ENCODE assay signal across 19 cellular contexts in genomic region chr10:131860806-131861440, GRCh38. TPM values are rescaled to one million over a fixed set of nuclear protein-coding genes. Genes with fewer than 3 reads are reported as not detected.
DNase-seq lines count a peak whose midpoint lies in the region; ATAC-seq and TF ChIP-seq lines count a peak whose summit lies in the region.
"Had no signal": no experiment of that assay in that cellular context is flagged by ENCODE, and none has a peak within 500 bp of the region (broad histone marks: within the 10 kb centered on the region; RNA-seq: fewer than 3 reads in every experiment).

No MANE protein-coding gene starts in this region.

- peak; percentile 5 for DNase-seq in natural killer cell treated with Interleukin-12 subunit alpha and Interleukin-12 subunit beta and Interleukin-15 and Interleukin-18, amount 100 ng/mL, for 72 hours (ENCODE audit: low spot score)
- no peak for DNase-seq in natural killer cell
- peak in 2 of 3 donors; percentile 15 to 35 for DNase-seq in Peyer's patch
- peak; percentile 30 for DNase-seq in left lobe of liver (ENCODE audit: low spot score)
- no peak for DNase-seq in SHP77 treated with DMSO at 0.1 percent for 48 hours (lab: John Stamatoyannopoulos, UW)
- no peak for DNase-seq in activated CD8-positive, alpha-beta T cell treated with anti-CD3 and anti-CD28 coated beads for 36 hours
- DNase-seq in Kasumi-1 (lab: John Stamatoyannopoulos, UW): no peak
- DNase-seq: activated CD4-positive, alpha-beta T cell treated with anti-CD3 and anti-CD28 coated beads, Interleukin-2, amount 50 U/mL, for 4 hours; amniotic stem cell; MG63; NCI-H1694; SK-N-SH had no signal

- H3K27me3 Mint-ChIP-seq in natural killer cell treated with Interleukin-12 subunit alpha and Interleukin-12 subunit beta and Interleukin-15 and Interleukin-18, amount 100 ng/mL, for 72 hours: peaks cover 18 to 26% of the 10 kb centered on the region in 2 donors
- H3K27me3 Mint-ChIP-seq in natural killer cell (ENCODE audit: low read depth in 2 of 2): peaks cover 11 to 31% of the 10 kb centered on the region in 2 donors
- H3K27me3 Mint-ChIP-seq in activated CD8-positive, alpha-beta T cell treated with anti-CD3 and anti-CD28 coated beads for 36 hours: peaks cover 6% of the 10 kb centered on the region

- no peaks in the 10 kb centered on the region for H3K9me3 ChIP-seq in Peyer's patch
- H3K9me3 ChIP-seq: breast epithelium, MG63, SK-N-SH, vagina had no signal

- CTCF ChIA-PET in activated CD8-positive, alpha-beta T cell treated with anti-CD3 and anti-CD28 coated beads for 36 hours (lab: Charles Lee): interaction anchor here (1.0 to 1.5 kb wide), 3 partner anchors 9 to 407 kb away, joined by 3 to 4 read pairs (median 3); no protein-coding TSS in a partner anchor

- no peaks in the 10 kb centered on the region for H3K27me3 ChIP-seq in Peyer's patch
- H3K27me3 ChIP-seq: vagina had no signal

- intact Hi-C loops in natural killer cell (cut with micrococcal nuclease): no loop called here
- intact Hi-C loops in activated CD8-positive, alpha-beta T cell treated with anti-CD3 and anti-CD28 coated beads for 36 hours (cut with micrococcal nuclease): no loop called here

- H3K4me3 ChIP-seq in Peyer's patch: no peak overlapping the region
- H3K4me3 ChIP-seq: breast epithelium, coronary artery, MG63, vagina had no signal

- TF ChIP-seq POLR2A in Peyer's patch (IDR thresholded peaks at IDR 0.05): no peak

- no peak overlapping the region for H3K4me3 Mint-ChIP-seq in natural killer cell treated with Interleukin-12 subunit alpha and Interleukin-12 subunit beta and Interleukin-15 and Interleukin-18, amount 100 ng/mL, for 72 hours
- no peak overlapping the region for H3K4me3 Mint-ChIP-seq in natural killer cell
- H3K4me3 Mint-ChIP-seq in activated CD8-positive, alpha-beta T cell treated with anti-CD3 and anti-CD28 coated beads for 36 hours: no peak overlapping the region
- H3K4me3 Mint-ChIP-seq: IgD-negative memory B cell; T-helper 2 cell treated with Interferon-gamma antibody and Interleukin-4, amounts not matched to agents 5 μg/mL and 100 μg/mL, for 36 hours had no signal

- H3K9me3 Mint-ChIP-seq in natural killer cell treated with Interleukin-12 subunit alpha and Interleukin-12 subunit beta and Interleukin-15 and Interleukin-18, amount 100 ng/mL, for 72 hours: no peaks in the 10 kb centered on the region
- H3K9me3 Mint-ChIP-seq in natural killer cell: no peaks in the 10 kb centered on the region
- H3K9me3 Mint-ChIP-seq in activated CD8-positive, alpha-beta T cell treated with anti-CD3 and anti-CD28 coated beads for 36 hours: no peaks in the 10 kb centered on the region
- H3K9me3 Mint-ChIP-seq: IgD-negative memory B cell; T-helper 2 cell treated with Interferon-gamma antibody and Interleukin-4, amounts not matched to agents 5 μg/mL and 100 μg/mL, for 36 hours had no signal

- no peak overlapping the region for H3K27ac ChIP-seq in Peyer's patch
- H3K27ac ChIP-seq: breast epithelium, coronary artery, RWPE1, vagina had no signal

- no peak for TF ChIP-seq CTCF in natural killer cell (IDR thresholded peaks at IDR 0.05)
- TF ChIP-seq CTCF in Peyer's patch (IDR thresholded peaks at IDR 0.05): no peak
- TF ChIP-seq CTCF in activated CD8-positive, alpha-beta T cell treated with anti-CD3 and anti-CD28 coated beads for 36 hours (IDR thresholded peaks at IDR 0.05): no peak

- POLR2A ChIA-PET in activated CD8-positive, alpha-beta T cell treated with anti-CD3 and anti-CD28 coated beads for 36 hours (lab: Charles Lee): no interaction called here

- H3K36me3 ChIP-seq in Peyer's patch: no peaks in the 10 kb centered on the region
- H3K36me3 ChIP-seq: breast epithelium, MG63, vagina had no signal

- no peak overlapping the region for H3K27ac Mint-ChIP-seq in natural killer cell treated with Interleukin-12 subunit alpha and Interleukin-12 subunit beta and Interleukin-15 and Interleukin-18, amount 100 ng/mL, for 72 hours
- H3K27ac Mint-ChIP-seq in natural killer cell: no peak overlapping the region
- no peak overlapping the region for H3K27ac Mint-ChIP-seq in activated CD8-positive, alpha-beta T cell treated with anti-CD3 and anti-CD28 coated beads for 36 hours
- H3K27ac Mint-ChIP-seq: IgD-negative memory B cell; T-helper 2 cell treated with Interferon-gamma antibody and Interleukin-4, amounts not matched to agents 5 μg/mL and 100 μg/mL, for 36 hours had no signal

- no peaks in the 10 kb centered on the region for H3K4me1 Mint-ChIP-seq in natural killer cell treated with Interleukin-12 subunit alpha and Interleukin-12 subunit beta and Interleukin-15 and Interleukin-18, amount 100 ng/mL, for 72 hours (ENCODE audit: low read depth in 2 of 2)
- no peaks in the 10 kb centered on the region for H3K4me1 Mint-ChIP-seq in natural killer cell
- no peaks in the 10 kb centered on the region for H3K4me1 Mint-ChIP-seq in activated CD8-positive, alpha-beta T cell treated with anti-CD3 and anti-CD28 coated beads for 36 hours (ENCODE audit: low read depth)
- H3K4me1 Mint-ChIP-seq: IgD-negative memory B cell had no signal

- H3K36me3 Mint-ChIP-seq in natural killer cell treated with Interleukin-12 subunit alpha and Interleukin-12 subunit beta and Interleukin-15 and Interleukin-18, amount 100 ng/mL, for 72 hours: no peaks in the 10 kb centered on the region
- H3K36me3 Mint-ChIP-seq in natural killer cell: no peaks in the 10 kb centered on the region
- no peaks in the 10 kb centered on the region for H3K36me3 Mint-ChIP-seq in activated CD8-positive, alpha-beta T cell treated with anti-CD3 and anti-CD28 coated beads for 36 hours (ENCODE audit: low read depth)
- H3K36me3 Mint-ChIP-seq: IgD-negative memory B cell had no signal

- ATAC-seq in natural killer cell treated with Interleukin-12 subunit alpha and Interleukin-12 subunit beta and Interleukin-15 and Interleukin-18, amount 100 ng/mL, for 72 hours: no peak
- ATAC-seq in natural killer cell (no peak), left lobe of liver (no peak)
- no peak for ATAC-seq in activated CD8-positive, alpha-beta T cell treated with anti-CD3 and anti-CD28 coated beads for 36 hours
- ATAC-seq: left colon had no signal

- H3K4me1 ChIP-seq in Peyer's patch: no peaks in the 10 kb centered on the region
- H3K4me1 ChIP-seq: breast epithelium, vagina had no signal

RNA-seq across cellular contexts. Expression of gene PPP2R2D, which starts 39.9 kb away (rescaled TPM):
- total RNA-seq in natural killer cell treated with Interleukin-12 subunit alpha and Interleukin-12 subunit beta and Interleukin-15 and Interleukin-18, amount 100 ng/mL, for 72 hours: 10 to 100 TPM; 27.0 to 47.4 TPM
- total RNA-seq in natural killer cell (10 to 100 TPM; 28.6 to 39.8 (median 35.8) TPM), Peyer's patch (10 to 100 TPM; 34.3 to 87.5 (median 48.5) TPM), left lobe of liver (15.4 TPM)
- 10 to 100 TPM; 31.6 to 32.3 TPM for total RNA-seq in activated CD8-positive, alpha-beta T cell treated with anti-CD3 and anti-CD28 coated beads for 36 hours

Comparison
In these comparisons a context has a peak if more than half of its experiments do, and no peak if none do; other contexts are left out.
1. DNase-seq: peak in natural killer cell treated with Interleukin-12 subunit alpha and Interleukin-12 subunit beta and Interleukin-15 and Interleukin-18, amount 100 ng/mL, for 72 hours (single experiment), Peyer's patch (2 of 3) and left lobe of liver (single experiment); none in natural killer cell (single experiment), SHP77 treated with DMSO at 0.1 percent for 48 hours (single experiment), activated CD8-positive, alpha-beta T cell treated with anti-CD3 and anti-CD28 coated beads for 36 hours (single experiment) and Kasumi-1 (0 of 2).